9 cellular contexts compared by ENCODE assay signal in the genomic region with DNA sequence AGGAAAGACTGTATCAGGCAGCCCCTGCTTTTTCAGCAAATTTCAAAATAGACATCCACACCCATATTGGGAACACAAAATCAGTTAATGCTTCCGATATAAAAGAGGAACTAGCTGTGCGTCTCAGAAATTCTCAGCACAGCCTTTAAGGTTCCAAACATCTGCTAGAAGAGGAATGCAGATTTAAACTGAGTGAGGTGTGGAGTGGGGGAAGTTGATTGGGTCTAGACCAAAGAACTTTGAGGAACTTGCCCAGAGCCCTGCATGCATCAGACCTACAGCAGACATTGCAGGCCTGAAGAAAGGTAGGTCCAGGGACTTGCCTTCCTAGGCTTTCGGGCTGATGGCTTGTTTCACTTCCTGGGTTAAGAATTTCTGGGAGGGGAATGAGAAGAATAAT. TPM values are rescaled to one million over a fixed set of nuclear protein-coding genes. Genes with fewer than 3 reads are reported as not detected.
DNase-seq lines count a peak whose midpoint lies in the region; ATAC-seq and TF ChIP-seq lines count a peak whose summit lies in the region.
"Had no signal": no experiment of that assay in that cellular context is flagged by ENCODE, and none has a peak within 500 bp of the region (broad histone marks: within the 10 kb centered on the region; RNA-seq: fewer than 3 reads in every experiment).

A gene (plus strand): TSS at position 255 of the 400 bp plus-strand sequence. CDS start 10 bp downstream, at position 265.

- H3K36me3 ChIP-seq in DOHH2 (ENCODE audit: control insufficient read depth, low read length), result no peaks in the 10 kb centered on the region
- no peaks in the 10 kb centered on the region for H3K36me3 ChIP-seq in OCI-LY7 (ENCODE audit: insufficient read depth, low read length)
- no peaks in the 10 kb centered on the region for H3K36me3 ChIP-seq in heart right ventricle
- H3K36me3 ChIP-seq in gastrocnemius medialis, result no peaks in the 10 kb centered on the region

- no peak for TF ChIP-seq CTCF in DOHH2 (IDR thresholded peaks at IDR 0.05; ENCODE audit: low read depth, low read length, poor library complexity, severe bottlenecking)
- TF ChIP-seq CTCF in OCI-LY7 (conservative IDR thresholded peaks at IDR 0.05; ENCODE audit: low read length), result no peak
- no peak for TF ChIP-seq CTCF in heart right ventricle (IDR thresholded peaks at IDR 0.05)
- no peak for TF ChIP-seq CTCF in gastrocnemius medialis (IDR thresholded peaks at IDR 0.05 in 4 of 5, conservative IDR thresholded peaks at IDR 0.05 in 1 of 5)
- TF ChIP-seq CTCF in WTC11 (IDR thresholded peaks at IDR 0.05), result no peak

- H3K27me3 ChIP-seq in DOHH2 (ENCODE audit: control insufficient read depth, low read length), result no peaks in the 10 kb centered on the region
- no peaks in the 10 kb centered on the region for H3K27me3 ChIP-seq in heart right ventricle
- H3K27me3 ChIP-seq in gastrocnemius medialis, result no peaks in the 10 kb centered on the region

- peak in 1 of 2 donors; percentile 9 for TF ChIP-seq POLR2A in gastrocnemius medialis (IDR thresholded peaks at IDR 0.05)

- 80 to 86% methylated on average over 3 of the region's 3 CpGs for whole genome bisulfite sequencing in heart right ventricle, 2 donors

- H3K4me1 ChIP-seq in DOHH2 (ENCODE audit: control insufficient read depth, low read length), result peaks cover 13% of the 10 kb centered on the region
- H3K4me1 ChIP-seq in OCI-LY7 (ENCODE audit: insufficient read depth, low read length, poor library complexity, severe bottlenecking), result peaks cover 12% of the 10 kb centered on the region
- H3K4me1 ChIP-seq in heart right ventricle, result peaks cover 0 to 12% (median 0%) of the 10 kb centered on the region in 9 donors
- no peaks in the 10 kb centered on the region for H3K4me1 ChIP-seq in gastrocnemius medialis

- no peak within 1 kb of the TSS for H3K4me3 Mint-ChIP-seq in WTC11

- no peaks in the 10 kb centered on the region for H3K9me2 ChIP-seq in DOHH2 (replicated peaks; ENCODE audit: control insufficient read depth, low read length)
- H3K9me2 ChIP-seq in OCI-LY7 (ENCODE audit: insufficient read depth, low read length), result no peaks in the 10 kb centered on the region

- no peaks in the 10 kb centered on the region for H4K20me1 ChIP-seq in DOHH2 (ENCODE audit: control insufficient read depth, insufficient read depth, low read depth, low read length)
- no peaks in the 10 kb centered on the region for H4K20me1 ChIP-seq in OCI-LY7 (ENCODE audit: insufficient read depth, low read length)

- no peaks in the 10 kb centered on the region for H3K79me2 ChIP-seq in DOHH2 (ENCODE audit: control insufficient read depth, low read length)
- H3K79me2 ChIP-seq in OCI-LY7 (ENCODE audit: insufficient read depth, low read depth, low read length), result no peaks in the 10 kb centered on the region

- peaks cover 11% of the 10 kb centered on the region for H3K9me3 Mint-ChIP-seq in WTC11

- H3K27ac Mint-ChIP-seq in WTC11, result no peak within 1 kb of the TSS

- ATAC-seq in heart right ventricle (peak in 6 of 8 donors; percentile 58 to 77 (median 72)), gastrocnemius medialis (no peak), GM18520 (IDR thresholded peaks at IDR 0.05; ENCODE audit: unreplicated experiment) (no peak), WTC11 (no peak; the same call in 1 of the 2 replicates)
- ATAC-seq: esophagus mucosa had no signal

- H2AFZ ChIP-seq in OCI-LY7 (ENCODE audit: low read length), result peak within 1 kb of the TSS; percentile 33; the same call in 1 of the 2 replicates

- H3K4me3 ChIP-seq in DOHH2 (ENCODE audit: low read length) (no peak within 1 kb of the TSS), OCI-LY7 (ENCODE audit: low read depth, low read length, poor library complexity, severe bottlenecking) (no peak within 1 kb of the TSS), heart right ventricle (peak within 1 kb of the TSS in 6 of 10 donors; percentile 0 to 53 (median 20)), gastrocnemius medialis (peak within 1 kb of the TSS in 1 of 4 donors; percentile 22)

- H3K36me3 Mint-ChIP-seq in WTC11, result peaks cover 2% of the 10 kb centered on the region

- H3K9me3 ChIP-seq in DOHH2 (ENCODE audit: control insufficient read depth, insufficient read depth, low read length), result no peaks in the 10 kb centered on the region
- no peaks in the 10 kb centered on the region for H3K9me3 ChIP-seq in OCI-LY7 (ENCODE audit: low read length)
- no peaks in the 10 kb centered on the region for H3K9me3 ChIP-seq in heart right ventricle
- H3K9me3 ChIP-seq in gastrocnemius medialis, result no peaks in the 10 kb centered on the region

- intact Hi-C loops in OCI-LY7 (cut with micrococcal nuclease; ENCODE audit: unreplicated experiment), result no loop called here
- intact Hi-C loops in heart right ventricle (cut with DNase I), result no loop called here
- intact Hi-C loops in gastrocnemius medialis (cut with DNase I; ENCODE audit: low total_unique reads), result no loop called here

- CTCF ChIA-PET in OCI-LY7 (lab: Charles Lee; ENCODE audit: unreplicated experiment), result no interaction called here
- CTCF ChIA-PET in WTC11 (lab: Charles Lee), result interaction anchor here (1.5 kb wide), 1 partner anchor 65 kb away, joined by 3 read pairs; no protein-coding TSS in a partner anchor

- H3K27ac ChIP-seq in DOHH2 (ENCODE audit: low read depth, low read length) (no peak within 1 kb of the TSS), OCI-LY7 (ENCODE audit: low read depth, low read length, poor library complexity, severe bottlenecking) (no peak within 1 kb of the TSS), heart right ventricle (peak within 1 kb of the TSS in 4 of 10 donors; percentile 10 to 86 (median 26)), gastrocnemius medialis (peak within 1 kb of the TSS in 1 of 4 donors; percentile 14)

- DNase-seq in OCI-LY7 (ENCODE audit: low spot score) (peak; percentile 48), heart right ventricle (peak in 1 of 2 donors; percentile 17), gastrocnemius medialis (peak; percentile 6 to 17), COLO668 (lab: John Stamatoyannopoulos, UW; ENCODE audit: unreplicated experiment) (no peak), NCI-H226 (no peak), WTC11 (ENCODE audit: low spot score) (no peak)

- in situ Hi-C loops in gastrocnemius medialis (cut with MboI; ENCODE audit: low sequenced_read_pairs in 4 of 4), result no loop called here

- no TSS peak for BruUV-seq in OCI-LY7 (replicated peaks; lab: Mats Ljungman, UMichigan)

- H3K4me2 ChIP-seq in DOHH2 (ENCODE audit: low read length) (peak within 1 kb of the TSS; percentile 8; the same call in 1 of the 2 replicates), OCI-LY7 (ENCODE audit: low read length) (peak within 1 kb of the TSS; percentile 12; the same call in 1 of the 2 replicates)

- POLR2A ChIA-PET in OCI-LY7 (lab: Charles Lee) (no interaction called here), WTC11 (lab: Charles Lee) (no interaction called here)

- no peaks in the 10 kb centered on the region for H3F3A ChIP-seq in DOHH2 (ENCODE audit: control insufficient read depth, insufficient read depth)

- H3K27me3 Mint-ChIP-seq in WTC11 (ENCODE audit: low read depth), result peaks cover 2% of the 10 kb centered on the region; the same call in 1 of the 2 replicates

- H3K4me1 Mint-ChIP-seq in WTC11, result peaks cover 26% of the 10 kb centered on the region

TF ChIP-seq in WTC11, 78 proteins besides CTCF, POLR2A, EP300 and RAD21 (continues in another document):
- no peak for TF ChIP-seq ZNF396 (CRISPR knock-in tag; IDR thresholded peaks at IDR 0.05; ENCODE audit: borderline replicate concordance)
- TF ChIP-seq, protein P1, sequence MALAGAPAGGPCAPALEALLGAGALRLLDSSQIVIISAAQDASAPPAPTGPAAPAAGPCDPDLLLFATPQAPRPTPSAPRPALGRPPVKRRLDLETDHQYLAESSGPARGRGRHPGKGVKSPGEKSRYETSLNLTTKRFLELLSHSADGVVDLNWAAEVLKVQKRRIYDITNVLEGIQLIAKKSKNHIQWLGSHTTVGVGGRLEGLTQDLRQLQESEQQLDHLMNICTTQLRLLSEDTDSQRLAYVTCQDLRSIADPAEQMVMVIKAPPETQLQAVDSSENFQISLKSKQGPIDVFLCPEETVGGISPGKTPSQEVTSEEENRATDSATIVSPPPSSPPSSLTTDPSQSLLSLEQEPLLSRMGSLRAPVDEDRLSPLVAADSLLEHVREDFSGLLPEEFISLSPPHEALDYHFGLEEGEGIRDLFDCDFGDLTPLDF (CRISPR knock-in tag; IDR thresholded peaks at IDR 0.05), result no peak
- TF ChIP-seq, protein P2, sequence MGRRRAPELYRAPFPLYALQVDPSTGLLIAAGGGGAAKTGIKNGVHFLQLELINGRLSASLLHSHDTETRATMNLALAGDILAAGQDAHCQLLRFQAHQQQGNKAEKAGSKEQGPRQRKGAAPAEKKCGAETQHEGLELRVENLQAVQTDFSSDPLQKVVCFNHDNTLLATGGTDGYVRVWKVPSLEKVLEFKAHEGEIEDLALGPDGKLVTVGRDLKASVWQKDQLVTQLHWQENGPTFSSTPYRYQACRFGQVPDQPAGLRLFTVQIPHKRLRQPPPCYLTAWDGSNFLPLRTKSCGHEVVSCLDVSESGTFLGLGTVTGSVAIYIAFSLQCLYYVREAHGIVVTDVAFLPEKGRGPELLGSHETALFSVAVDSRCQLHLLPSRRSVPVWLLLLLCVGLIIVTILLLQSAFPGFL (CRISPR knock-in tag; IDR thresholded peaks at IDR 0.05; ENCODE audit: borderline replicate concordance), result no peak
- TF ChIP-seq, protein P3, sequence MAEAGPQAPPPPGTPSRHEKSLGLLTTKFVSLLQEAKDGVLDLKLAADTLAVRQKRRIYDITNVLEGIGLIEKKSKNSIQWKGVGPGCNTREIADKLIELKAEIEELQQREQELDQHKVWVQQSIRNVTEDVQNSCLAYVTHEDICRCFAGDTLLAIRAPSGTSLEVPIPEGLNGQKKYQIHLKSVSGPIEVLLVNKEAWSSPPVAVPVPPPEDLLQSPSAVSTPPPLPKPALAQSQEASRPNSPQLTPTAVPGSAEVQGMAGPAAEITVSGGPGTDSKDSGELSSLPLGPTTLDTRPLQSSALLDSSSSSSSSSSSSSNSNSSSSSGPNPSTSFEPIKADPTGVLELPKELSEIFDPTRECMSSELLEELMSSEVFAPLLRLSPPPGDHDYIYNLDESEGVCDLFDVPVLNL (CRISPR knock-in tag; IDR thresholded peaks at IDR 0.05; ENCODE audit: borderline replicate concordance, low read depth), result no peak

RNA-seq across cellular contexts. Expression of the gene that starts here (rescaled TPM):
- total RNA-seq in OCI-LY7 (2014; rRNA removed; shearing (Covaris generic)), result 0.51 TPM in 1 of 2 replicates, not detected in the other
- total RNA-seq in OCI-LY7 (2022) (not detected in 2 replicates), heart right ventricle (10 to 100 TPM in 4 of 10 donors, 1 to 10 TPM in 6; 2.2 to 31.6 (median 6.9) TPM), gastrocnemius medialis (10 to 100 TPM in 1 of 4 donors, 1 to 10 TPM in 3; 5.8 to 15.6 (median 8.4) TPM), WTC11 (2021) (not detected in 3 replicates)
- 1 to 10 TPM; 8.9 to 9.2 TPM for polyA plus RNA-seq in heart right ventricle

Comparison
In these comparisons a context has a peak if more than half of its experiments do, and no peak if none do; other contexts are left out.
1. Peak in DNase-seq and H3K4me2 ChIP-seq in OCI-LY7; RNA of the gene not detected or under 1 TPM.
2. H3K4me3 ChIP-seq: peak in heart right ventricle (6 of 10); none in DOHH2 (single experiment) and OCI-LY7 (single experiment).
3. DNase-seq: peak in gastrocnemius medialis (2 of 2); none in COLO668 (single experiment), NCI-H226 (single experiment) and WTC11 (single experiment).
4. ATAC-seq: peak in heart right ventricle (6 of 8); none in gastrocnemius medialis (0 of 2), GM18520 (single experiment) and WTC11 (single experiment).